ENCODE assay signal across 27 cellular contexts in genomic region chr9:8778356-8778755, GRCh38.
"Had no signal": no experiment of that assay in that cellular context is flagged by ENCODE, and none has a peak within 500 bp of the region (broad histone marks: within the 10 kb centered on the region; RNA-seq: fewer than 3 reads in every experiment).

No MANE protein-coding gene starts in this region.

- H3K27ac Mint-ChIP-seq: activated CD4-positive, alpha-beta T cell treated with anti-CD3 and anti-CD28 coated beads, Interleukin-2, amount 10 ng/mL, durations not matched to agents 24 days and 14 days; activated CD8-positive, alpha-beta T cell treated with anti-CD3 and anti-CD28 coated beads for 36 hours; activated naive CD4-positive, alpha-beta T cell treated with anti-CD3 and anti-CD28 coated beads for 36 hours; activated naive CD8-positive, alpha-beta T cell treated with anti-CD3 and anti-CD28 coated beads, Interleukin-2, amount 50 U/mL, for 24 hours; immature natural killer cell; natural killer cell; stimulated activated naive B cell treated with anti-CD40 and anti-IgM and Interleukin-4, amounts not matched to agents 10 μg/mL and 1 μg/mL and 100 μg/mL, for 72 hours had no signal

- DNase-seq: activated CD4-positive, alpha-beta T cell treated with anti-CD3 and anti-CD28 coated beads, Interleukin-2, amount 10 ng/mL, durations not matched to agents 24 days and 14 days; activated CD8-positive, alpha-beta memory T cell treated with anti-CD3 and anti-CD28 coated beads, Interleukin-2, amount 50 U/mL, for 4 hours; activated CD8-positive, alpha-beta T cell treated with anti-CD3 and anti-CD28 coated beads for 36 hours; activated naive CD4-positive, alpha-beta T cell treated with anti-CD3 and anti-CD28 coated beads for 36 hours; activated naive CD8-positive, alpha-beta T cell treated with anti-CD3 and anti-CD28 coated beads, Interleukin-2, amount 50 U/mL, for 24 hours; activated T-cell treated with anti-CD3 and anti-CD28 coated beads, Interleukin-2, amount 50 U/mL, for 4 hours; central memory CD4-positive, alpha-beta T cell; cortex of kidney; effector CD4-positive, alpha-beta T cell; heart left ventricle; immature natural killer cell; kidney glomerular epithelial cell; mesenchymal stem cell; natural killer cell; right cardiac atrium; SK-N-SH; stimulated activated CD4-positive, alpha-beta T cell treated with anti-CD3 and anti-CD28 coated beads, Interleukin-4, amount 100 ng/mL, for 4 hours; stimulated activated naive B cell treated with anti-CD40 and anti-IgM and Interleukin-4, amounts not matched to agents 10 μg/mL and 1 μg/mL and 100 μg/mL, for 72 hours; T-helper 1 cell; T-helper 9 cell; tibial artery had no signal

- H3K4me1 Mint-ChIP-seq: activated CD4-positive, alpha-beta T cell treated with anti-CD3 and anti-CD28 coated beads, Interleukin-2, amount 10 ng/mL, durations not matched to agents 24 days and 14 days; activated naive CD8-positive, alpha-beta T cell treated with anti-CD3 and anti-CD28 coated beads, Interleukin-2, amount 50 U/mL, for 24 hours; immature natural killer cell; natural killer cell; stimulated activated naive B cell treated with anti-CD40 and anti-IgM and Interleukin-4, amounts not matched to agents 10 μg/mL and 1 μg/mL and 100 μg/mL, for 72 hours had no signal

- H3K9ac ChIP-seq: SK-N-SH had no signal

- ATAC-seq: activated CD8-positive, alpha-beta T cell treated with anti-CD3 and anti-CD28 coated beads for 36 hours; activated naive CD8-positive, alpha-beta T cell treated with anti-CD3 and anti-CD28 coated beads, Interleukin-2, amount 50 U/mL, for 24 hours; activated T-cell treated with anti-CD3 and anti-CD28 coated beads, Interleukin-2, amount 50 U/mL, for 4 hours; gastroesophageal sphincter; natural killer cell; right cardiac atrium; stimulated activated naive B cell treated with anti-CD40 and anti-IgM and Interleukin-4, amounts not matched to agents 10 μg/mL and 1 μg/mL and 100 μg/mL, for 72 hours had no signal

- H3K27ac ChIP-seq: esophagus muscularis mucosa, gastroesophageal sphincter, heart left ventricle, prostate gland, skin epidermis, tibial artery, vagina had no signal

- H3K4me3 Mint-ChIP-seq: activated CD4-positive, alpha-beta T cell treated with anti-CD3 and anti-CD28 coated beads, Interleukin-2, amount 10 ng/mL, durations not matched to agents 24 days and 14 days; activated CD8-positive, alpha-beta T cell treated with anti-CD3 and anti-CD28 coated beads for 36 hours; activated naive CD4-positive, alpha-beta T cell treated with anti-CD3 and anti-CD28 coated beads for 36 hours; activated naive CD8-positive, alpha-beta T cell treated with anti-CD3 and anti-CD28 coated beads, Interleukin-2, amount 50 U/mL, for 24 hours; activated T-cell treated with anti-CD3 and anti-CD28 coated beads, Interleukin-2, amount 50 U/mL, for 4 hours; immature natural killer cell; natural killer cell; stimulated activated naive B cell treated with anti-CD40 and anti-IgM and Interleukin-4, amounts not matched to agents 10 μg/mL and 1 μg/mL and 100 μg/mL, for 72 hours had no signal

- H3K27me3 ChIP-seq: esophagus muscularis mucosa, gastroesophageal sphincter, heart left ventricle, tibial artery, vagina had no signal

- H3K9me3 Mint-ChIP-seq: activated CD4-positive, alpha-beta T cell treated with anti-CD3 and anti-CD28 coated beads, Interleukin-2, amount 10 ng/mL, durations not matched to agents 24 days and 14 days; activated CD8-positive, alpha-beta T cell treated with anti-CD3 and anti-CD28 coated beads for 36 hours; activated naive CD4-positive, alpha-beta T cell treated with anti-CD3 and anti-CD28 coated beads for 36 hours; activated naive CD8-positive, alpha-beta T cell treated with anti-CD3 and anti-CD28 coated beads, Interleukin-2, amount 50 U/mL, for 24 hours; activated T-cell treated with anti-CD3 and anti-CD28 coated beads, Interleukin-2, amount 50 U/mL, for 4 hours; brain; stimulated activated naive B cell treated with anti-CD40 and anti-IgM and Interleukin-4, amounts not matched to agents 10 μg/mL and 1 μg/mL and 100 μg/mL, for 72 hours had no signal

- H3K36me3 Mint-ChIP-seq: immature natural killer cell; natural killer cell; stimulated activated naive B cell treated with anti-CD40 and anti-IgM and Interleukin-4, amounts not matched to agents 10 μg/mL and 1 μg/mL and 100 μg/mL, for 72 hours had no signal

- H3K27me3 Mint-ChIP-seq: activated CD4-positive, alpha-beta T cell treated with anti-CD3 and anti-CD28 coated beads, Interleukin-2, amount 10 ng/mL, durations not matched to agents 24 days and 14 days; activated CD8-positive, alpha-beta T cell treated with anti-CD3 and anti-CD28 coated beads for 36 hours; activated naive CD8-positive, alpha-beta T cell treated with anti-CD3 and anti-CD28 coated beads, Interleukin-2, amount 50 U/mL, for 24 hours; brain; stimulated activated naive B cell treated with anti-CD40 and anti-IgM and Interleukin-4, amounts not matched to agents 10 μg/mL and 1 μg/mL and 100 μg/mL, for 72 hours had no signal

- H3K4me3 ChIP-seq: esophagus muscularis mucosa, gastroesophageal sphincter, prostate gland, skin epidermis, tibial artery, vagina had no signal

- H3K9me3 ChIP-seq: esophagus muscularis mucosa, gastroesophageal sphincter, heart left ventricle, prostate gland, SK-N-SH, tibial artery, vagina had no signal

- H3K4me1 ChIP-seq: esophagus muscularis mucosa, gastroesophageal sphincter, prostate gland, vagina had no signal

- H3K36me3 ChIP-seq: esophagus muscularis mucosa, gastroesophageal sphincter, heart left ventricle, prostate gland, tibial artery, vagina had no signal
